17 cellular contexts compared by ENCODE assay signal in genomic region chr10:87873656-87874055, GRCh38. TPM values are rescaled to one million over a fixed set of nuclear protein-coding genes. Genes with fewer than 3 reads are reported as not detected.
DNase-seq lines count a peak whose midpoint lies in the region; TF ChIP-seq lines count a peak whose summit lies in the region.
"Had no signal": no experiment of that assay in that cellular context is flagged by ENCODE, and none has a peak within 500 bp of the region (broad histone marks: within the 10 kb centered on the region; RNA-seq: fewer than 3 reads in every experiment).

No MANE protein-coding gene starts in this region.

- no peak overlapping the region for H4K5ac ChIP-seq in H9 (ENCODE audit: insufficient read length, low read depth, low read length)

- no peaks in the 10 kb centered on the region for H3K27me3 Mint-ChIP-seq in HFFc6 (ENCODE audit: insufficient read depth)
- H3K27me3 Mint-ChIP-seq in H9 (ENCODE audit: low read depth) = no peaks in the 10 kb centered on the region
- H3K27me3 Mint-ChIP-seq: activated naive CD4-positive, alpha-beta T cell treated with anti-CD3 and anti-CD28 coated beads, Interleukin-2, amount 50 U/mL, for 24 hours had no signal

- H2BK12ac ChIP-seq in H9 (ENCODE audit: insufficient read length, low read depth, low read length) = no peak overlapping the region

- H3K9me3 Mint-ChIP-seq in HFFc6 (no peaks in the 10 kb centered on the region), H9 (no peaks in the 10 kb centered on the region)
- H3K9me3 Mint-ChIP-seq: activated naive CD4-positive, alpha-beta T cell treated with anti-CD3 and anti-CD28 coated beads, Interleukin-2, amount 50 U/mL, for 24 hours; activated T-cell treated with anti-CD3 and anti-CD28 coated beads, Interleukin-2, amount 50 U/mL, for 72 hours; endodermal cell had no signal

- H4K91ac ChIP-seq in H9 (ENCODE audit: insufficient read length, low read depth, low read length) = no peak overlapping the region

- H2BK5ac ChIP-seq in H9 (ENCODE audit: insufficient read length, low read length) = no peak overlapping the region

- H3K14ac ChIP-seq in H9 (ENCODE audit: insufficient read depth, low read length) = no peak overlapping the region

- no peak overlapping the region for H2AFZ ChIP-seq in H9 (ENCODE audit: low read length)

- peaks cover 17 to 67% (median 42%) of the 10 kb centered on the region in 10 experiments for H3K4me1 ChIP-seq in BLaER1 treated with 17β-estradiol and CSF1 and Interleukin-3, amounts not matched to agents 10 nM and 100 nM
- H3K4me1 ChIP-seq in neutrophil (ENCODE audit: control insufficient read depth in 1 of 2, insufficient read depth in 1 of 2, low read depth in 1 of 2, low read length in 1 of 2) (peaks cover 42 to 87% of the 10 kb centered on the region in 2 experiments), H9 (ENCODE audit: insufficient read depth, low read length) (no peaks in the 10 kb centered on the region; the same call in 1 of the 2 replicates)

- no peak overlapping the region for H2AK5ac ChIP-seq in H9 (ENCODE audit: insufficient read length, low read length)

- 0 out of 2 replicates have a peak overlapping the region, but pooled peaks have one; percentile 47 for H3K27ac Mint-ChIP-seq in HFFc6
- no peak overlapping the region for H3K27ac Mint-ChIP-seq in H9
- H3K27ac Mint-ChIP-seq: activated naive CD4-positive, alpha-beta T cell treated with anti-CD3 and anti-CD28 coated beads, Interleukin-2, amount 50 U/mL, for 24 hours; activated T-cell treated with anti-CD3 and anti-CD28 coated beads, Interleukin-2, amount 50 U/mL, for 72 hours had no signal

- no peak for DNase-seq in HFFc6
- peak; percentile 26 for DNase-seq in choroid plexus epithelial cell (ENCODE audit: low read depth)
- DNase-seq in iPS-NIHi7 (ENCODE audit: extremely low spot score) = no peak
- DNase-seq in putamen (ENCODE audit: low spot score) = no peak
- DNase-seq in Kasumi-1 (lab: John Stamatoyannopoulos, UW) = no peak
- no peak for DNase-seq in H9
- DNase-seq: activated T-cell treated with anti-CD3 and anti-CD28 coated beads, Interleukin-2, amount 50 U/mL, for 72 hours; endodermal cell; HCEC 1CT; NCI-H2107; NCI-H510A treated with DMSO at 0.1 percent for 48 hours; right cardiac atrium; SW 1271 had no signal

- H4K20me1 ChIP-seq in BLaER1 treated with 17β-estradiol and CSF1 and Interleukin-3, amounts not matched to agents 10 nM and 100 nM = peaks cover 27 to 93% (median 63%) of the 10 kb centered on the region in 11 experiments; a peak in 21 of 22 replicates
- no peaks in the 10 kb centered on the region for H4K20me1 ChIP-seq in H9 (ENCODE audit: control insufficient read depth, insufficient read depth, insufficient read length)

- no peak overlapping the region for H2BK120ac ChIP-seq in H9 (ENCODE audit: low read depth, low read length, poor library complexity, severe bottlenecking)

- no peak overlapping the region for H3K9ac ChIP-seq in BLaER1 treated with 17β-estradiol and CSF1 and Interleukin-3, amounts not matched to agents 10 nM and 100 nM
- H3K9ac ChIP-seq in H9 (ENCODE audit: extremely low read depth, insufficient read length, low read length) = no peak overlapping the region

- peaks cover 0 to 6% (median under 1%) of the 10 kb centered on the region in 11 experiments; a peak in 4 of 22 replicates for H3K9me3 ChIP-seq in BLaER1 treated with 17β-estradiol and CSF1 and Interleukin-3, amounts not matched to agents 10 nM and 100 nM (replicated peaks in 1 of 11)
- H3K9me3 ChIP-seq in neutrophil = no peaks in the 10 kb centered on the region
- H3K9me3 ChIP-seq in H9 (ENCODE audit: control insufficient read depth, low read depth, low read length) = no peaks in the 10 kb centered on the region

- H3K79me2 ChIP-seq in H9 (ENCODE audit: insufficient read depth, low read length) = peaks cover 19% of the 10 kb centered on the region; the same call in 1 of the 2 replicates

- no peak overlapping the region for H2BK20ac ChIP-seq in H9 (ENCODE audit: low read depth, low read length, poor library complexity, severe bottlenecking)

- no peaks in the 10 kb centered on the region for H3K27me3 ChIP-seq in BLaER1 treated with 17β-estradiol and CSF1 and Interleukin-3, amounts not matched to agents 10 nM and 100 nM
- H3K27me3 ChIP-seq in neutrophil (no peaks in the 10 kb centered on the region), H9 (ENCODE audit: insufficient read depth, low read length) (no peaks in the 10 kb centered on the region)

- H3K4me3 ChIP-seq in BLaER1 treated with 17β-estradiol and CSF1 and Interleukin-3, amounts not matched to agents 10 nM and 100 nM = no peak overlapping the region
- no peak overlapping the region for H3K4me3 ChIP-seq in choroid plexus epithelial cell (ENCODE audit: low read depth, low read length)
- peak overlapping the region in 1 of 2 experiments; percentile 20 for H3K4me3 ChIP-seq in neutrophil (ENCODE audit: low read depth in 1 of 2, low read length in 1 of 2)

- H3K27ac ChIP-seq in BLaER1 treated with 17β-estradiol and CSF1 and Interleukin-3, amounts not matched to agents 10 nM and 100 nM = no peak overlapping the region
- H3K27ac ChIP-seq in neutrophil (peak overlapping the region; percentile 50), H9 (ENCODE audit: insufficient read length, low read depth, low read length) (no peak overlapping the region)
- H3K27ac ChIP-seq: RWPE1 had no signal

- peaks cover 6% of the 10 kb centered on the region for H3K79me1 ChIP-seq in H9 (ENCODE audit: insufficient read depth, low read depth, low read length, poor library complexity, severe bottlenecking)

- peaks cover 19% of the 10 kb centered on the region for H3K36me3 Mint-ChIP-seq in HFFc6 (ENCODE audit: low read depth)
- peaks cover 0 to 4% (median 3%) of the 10 kb centered on the region in 3 experiments; a peak in 4 of 7 replicates for H3K36me3 Mint-ChIP-seq in H9 (ENCODE audit: insufficient read depth in 1 of 3, low read depth in 3 of 3)

- WGBS in H9 (ENCODE audit: extremely low coverage, insufficient read length, low lambda C conversion rate) = no CpG with 5 or more reads among the region's 2 CpGs

- no peak overlapping the region for H4K8ac ChIP-seq in H9 (replicated peaks; ENCODE audit: insufficient read length, low read depth, low read length)

- H3K4me3 Mint-ChIP-seq in HFFc6 = peak overlapping the region; percentile 73
- H3K4me3 Mint-ChIP-seq in H9 = no peak overlapping the region; a peak in 1 of 5 replicates
- H3K4me3 Mint-ChIP-seq: activated T-cell treated with anti-CD3 and anti-CD28 coated beads, Interleukin-2, amount 50 U/mL, for 72 hours; endodermal cell had no signal

- no peak overlapping the region for H3K56ac ChIP-seq in H9 (ENCODE audit: insufficient read length, low read depth, low read length)

- H3K4ac ChIP-seq in H9 (ENCODE audit: low read depth, low read length) = no peak overlapping the region

- H3K23ac ChIP-seq in H9 (ENCODE audit: insufficient read length, low read depth, low read length) = no peak overlapping the region

- H3K4me2 ChIP-seq in BLaER1 treated with 17β-estradiol and CSF1 and Interleukin-3, amounts not matched to agents 10 nM and 100 nM = peak overlapping the region in 9 of 11 experiments; percentile 6 to 49 (median 17); a peak in 7 of 22 replicates
- no peak overlapping the region for H3K4me2 ChIP-seq in H9 (ENCODE audit: insufficient read depth, insufficient read length, low read length)

- H3K36me3 ChIP-seq in BLaER1 treated with 17β-estradiol and CSF1 and Interleukin-3, amounts not matched to agents 10 nM and 100 nM = peaks cover 24 to 81% (median 38%) of the 10 kb centered on the region in 11 experiments
- peaks cover 49% of the 10 kb centered on the region for H3K36me3 ChIP-seq in neutrophil

- no peak overlapping the region for H3T11ph ChIP-seq in H9 (ENCODE audit: low read length)

- TF ChIP-seq CTCF in HFFc6 (IDR thresholded peaks at IDR 0.05) = no peak
- no peak for TF ChIP-seq CTCF in choroid plexus epithelial cell (conservative IDR thresholded peaks at IDR 0.05; ENCODE audit: low read depth, low read length)
- TF ChIP-seq CTCF in neutrophil (IDR thresholded peaks at IDR 0.05) = no peak
- no peak for TF ChIP-seq CTCF in H9 (conservative IDR thresholded peaks at IDR 0.05)

- H3K23me2 ChIP-seq in H9 (ENCODE audit: insufficient read length, low read depth, low read length, poor library complexity, severe bottlenecking) = no peaks in the 10 kb centered on the region

- no peak overlapping the region for H3K18ac ChIP-seq in H9 (ENCODE audit: insufficient read length, low read depth, low read length)

- no peak overlapping the region for H2BK15ac ChIP-seq in H9 (ENCODE audit: low read depth, low read length)

- H3K4me1 Mint-ChIP-seq in HFFc6 (ENCODE audit: low read depth) (peaks cover 78% of the 10 kb centered on the region), H9 (peaks cover 11 to 22% of the 10 kb centered on the region in 2 experiments)

RNA-seq across cellular contexts. Expression of gene PTEN, which starts 10.2 kb away (rescaled TPM):
- total RNA-seq in HFFc6 (2021; fragmentation: NEBNext Ultra II Directional; extraction: Animal tissue kit (Norgen Biotek cat#: 25700)) = 10 to 100 TPM; 49.3 to 72.7 (median 63.5) TPM
- 49.5 and 52.8 TPM in 2 replicates for total RNA-seq in H9 (2021)

RNA-seq across cellular contexts. Expression of gene KLLN, which starts 10.3 kb away (rescaled TPM):
- under 1 TPM; 0.65 to 0.77 (median 0.73) TPM for total RNA-seq in HFFc6 (2021; fragmentation: NEBNext Ultra II Directional; extraction: Animal tissue kit (Norgen Biotek cat#: 25700))
- total RNA-seq in H9 (2021) = 0.61 and 0.79 TPM in 2 replicates

RNA-seq across cellular contexts. Expression of gene ATAD1, which starts 55.6 kb away (rescaled TPM):
- total RNA-seq in HFFc6 (2021; fragmentation: NEBNext Ultra II Directional; extraction: Animal tissue kit (Norgen Biotek cat#: 25700)) = 10 to 100 TPM; 33.4 to 44.4 (median 35.8) TPM
- 38.7 and 39.7 TPM in 2 replicates for total RNA-seq in H9 (2021)
